17 cellular contexts compared by ENCODE assay signal in genomic region chr1:204306076-204306475, GRCh38.
"Had no signal": no experiment of that assay in that cellular context is flagged by ENCODE, and none has a peak within 500 bp of the region (broad histone marks: within the 10 kb centered on the region; RNA-seq: fewer than 3 reads in every experiment).

No MANE protein-coding gene starts in this region.

- H3K4me1 ChIP-seq: ascending aorta, colonic mucosa had no signal

- DNase-seq: activated CD4-positive, alpha-beta T cell treated with anti-CD3 and anti-CD28 coated beads, Interleukin-2, amount 50 U/mL, for 1 hour; activated CD4-positive, CD25-positive, alpha-beta regulatory T cell treated with anti-CD3 and anti-CD28 coated beads, Interleukin-2, amount 50 U/mL, for 72 hours; activated CD8-positive, alpha-beta memory T cell treated with anti-CD3 and anti-CD28 coated beads, Interleukin-2, amount 50 U/mL, for 48 hours; activated effector memory CD4-positive, alpha-beta T cell treated with Interleukin-2 at 50 U/mL for 16 hours; activated naive CD4-positive, alpha-beta T cell treated with anti-CD3 and anti-CD28 coated beads, Interleukin-2, amount 50 U/mL, for 16 hours; activated T-cell treated with anti-CD3 and anti-CD28 coated beads, Interleukin-2, amount 50 U/mL, for 48 hours; colonic mucosa; erythroblast; head of caudate nucleus; immature natural killer cell; mesendoderm; nucleus accumbens; small intestine; stimulated activated CD4-positive, alpha-beta T cell treated with anti-CD3 and anti-CD28 coated beads, Interleukin-15, amount 100 ng/mL, for 24 hours; stimulated activated CD4-positive, alpha-beta T cell treated with anti-CD3 and anti-CD28 coated beads, Interleukin-2, amount 100 ng/mL, for 48 hours had no signal

- H3K9me3 ChIP-seq: ascending aorta, colonic mucosa, tibial nerve had no signal

- H3K27me3 ChIP-seq: ascending aorta, colonic mucosa, tibial nerve had no signal

- H3K4me3 ChIP-seq: ascending aorta, colonic mucosa, tibial nerve had no signal

- H3K36me3 ChIP-seq: ascending aorta, colonic mucosa, tibial nerve had no signal
